13 cellular contexts compared by ENCODE assay signal in the genomic region with DNA sequence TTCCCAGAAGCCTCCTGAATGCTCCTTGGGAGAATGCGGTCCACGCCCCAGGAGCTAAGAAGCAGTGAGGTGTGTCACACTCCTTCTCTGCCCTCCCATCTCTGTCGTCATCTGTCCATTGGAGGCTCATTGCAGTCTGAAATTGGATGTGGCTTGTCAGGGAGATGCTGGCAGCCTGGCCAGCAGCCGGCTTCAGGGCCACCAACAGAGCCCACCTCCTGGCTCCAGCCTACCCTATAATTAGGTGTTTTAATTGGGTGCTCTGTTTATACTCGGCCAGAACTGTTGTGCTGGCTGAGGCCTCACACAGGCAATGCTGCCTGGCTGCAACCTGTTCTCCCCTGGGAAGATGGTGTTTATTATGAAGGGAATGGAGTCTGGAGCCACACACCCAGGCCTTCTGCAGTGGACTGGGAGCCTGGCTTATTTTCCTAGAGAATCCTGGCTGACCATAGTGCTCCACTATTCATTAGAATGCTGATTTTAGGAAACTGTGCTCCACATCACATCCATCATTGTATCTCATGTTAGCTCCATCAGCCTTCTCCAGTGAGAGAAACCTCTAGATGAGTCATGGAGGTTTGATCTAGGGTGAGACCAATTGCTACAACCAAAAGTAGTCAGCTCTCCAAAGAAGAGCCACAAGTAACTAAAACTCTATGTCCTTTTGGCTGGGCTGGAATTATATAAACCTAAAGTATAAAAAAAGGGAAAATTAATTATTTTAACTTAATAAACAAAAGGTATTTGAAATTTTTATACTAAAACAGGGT.
A peak's percentile ranks its signal among the peaks of the same experiment; 100 is the strongest.
DNase-seq lines count a peak whose midpoint lies in the region; ATAC-seq and TF ChIP-seq lines count a peak whose summit lies in the region.
"Had no signal": no experiment of that assay in that cellular context is flagged by ENCODE, and none has a peak within 500 bp of the region (broad histone marks: within the 10 kb centered on the region; RNA-seq: fewer than 3 reads in every experiment).

No MANE protein-coding gene starts in this region.

- TF ChIP-seq CTCF in astrocyte of the spinal cord (IDR thresholded peaks at IDR 0.05; ENCODE audit: low read depth, low read length) (no peak), sigmoid colon (IDR thresholded peaks at IDR 0.05) (no peak)

- TF ChIP-seq POLR2A in sigmoid colon (IDR thresholded peaks at IDR 0.05): no peak

- no peaks in the 10 kb centered on the region for H3K27me3 ChIP-seq in sigmoid colon
- H3K27me3 ChIP-seq in naive thymus-derived CD4-positive, alpha-beta T cell (ENCODE audit: control insufficient read depth in 2 of 2, insufficient read depth in 2 of 2, low read length in 2 of 2): no peaks in the 10 kb centered on the region
- H3K27me3 ChIP-seq: upper lobe of left lung had no signal

- H3K9me3 Mint-ChIP-seq in naive thymus-derived CD4-positive, alpha-beta T cell: peaks cover 0 to 2% (median 0%) of the 10 kb centered on the region in 11 donors

- in situ Hi-C loops in astrocyte of the spinal cord (cut with HindIII; ENCODE audit: low sequenced_read_pairs): no loop called here

- peak; percentile 3 for DNase-seq in NCI-H748 (lab: John Stamatoyannopoulos, UW; ENCODE audit: unreplicated experiment)
- DNase-seq in NCI-H748 treated with DMSO at 0.1 percent for 48 hours (lab: John Stamatoyannopoulos, UW): no peak
- peak; percentile 98 for DNase-seq in NCI-H1105 treated with DMSO at 0.1 percent for 48 hours (lab: John Stamatoyannopoulos, UW)
- peak; percentile 69 for DNase-seq in astrocyte of the spinal cord (ENCODE audit: low read depth, low spot score)
- peak; percentile 21 for DNase-seq in sigmoid colon
- DNase-seq in naive thymus-derived CD4-positive, alpha-beta T cell: no peak
- DNase-seq: head of caudate nucleus, NCI-H1436 treated with DMSO at 0.1 percent for 48 hours had no signal

- no peak overlapping the region for H3K4me3 Mint-ChIP-seq in naive thymus-derived CD4-positive, alpha-beta T cell

- H3K36me3 ChIP-seq in sigmoid colon: no peaks in the 10 kb centered on the region
- H3K36me3 ChIP-seq in naive thymus-derived CD4-positive, alpha-beta T cell (ENCODE audit: control insufficient read depth in 2 of 3, insufficient read depth in 3 of 3, low read length in 3 of 3): no peaks in the 10 kb centered on the region
- H3K36me3 ChIP-seq: upper lobe of left lung had no signal

- H3K4me1 Mint-ChIP-seq in naive thymus-derived CD4-positive, alpha-beta T cell: peaks cover 14 to 70% (median 54%) of the 10 kb centered on the region in 7 donors

- no peaks in the 10 kb centered on the region for H3K9me3 ChIP-seq in sigmoid colon
- no peaks in the 10 kb centered on the region for H3K9me3 ChIP-seq in naive thymus-derived CD4-positive, alpha-beta T cell (ENCODE audit: control insufficient read depth in 2 of 3, low read length in 3 of 3)
- H3K9me3 ChIP-seq: upper lobe of left lung had no signal

- TF ChIP-seq EP300 in sigmoid colon (IDR thresholded peaks at IDR 0.05): no peak

- H3K27ac ChIP-seq in sigmoid colon: no peak overlapping the region
- H3K27ac ChIP-seq in naive thymus-derived CD4-positive, alpha-beta T cell (ENCODE audit: low read depth, low read length): no peak overlapping the region
- H3K27ac ChIP-seq: RWPE1, upper lobe of left lung, VCaP had no signal

- peaks cover 0 to 13% (median 0%) of the 10 kb centered on the region in 5 donors for H3K27me3 Mint-ChIP-seq in naive thymus-derived CD4-positive, alpha-beta T cell

- whole genome bisulfite sequencing in sigmoid colon, 2 donors: 67 to 75% methylated on average over 5 of the region's 5 CpGs

- CTCF ChIA-PET in naive thymus-derived CD4-positive, alpha-beta T cell (lab: Charles Lee): interaction anchor here (0.8 to 8.7 kb wide), 8 partner anchors 19 to 123 kb away, joined by 3 to 88 read pairs (median 3); no protein-coding TSS in a partner anchor

- peaks cover 0 to 29% (median 13%) of the 10 kb centered on the region in 4 donors for H3K4me1 ChIP-seq in sigmoid colon
- peaks cover 36 to 38% of the 10 kb centered on the region in 2 donors for H3K4me1 ChIP-seq in naive thymus-derived CD4-positive, alpha-beta T cell (ENCODE audit: control insufficient read depth in 2 of 2, insufficient read depth in 2 of 2, low read length in 2 of 2)

- POLR2A ChIA-PET in naive thymus-derived CD4-positive, alpha-beta T cell (lab: Charles Lee): interaction anchor here (1.1 to 10.9 kb wide), 3 partner anchors 54 to 121 kb away, joined by 3 to 99 read pairs (median 5); a partner anchor contains a TSS

- H3K27ac Mint-ChIP-seq in naive thymus-derived CD4-positive, alpha-beta T cell: peak overlapping the region in 3 of 9 donors; percentile 36 to 87 (median 46)

- no peak overlapping the region for H3K4me3 ChIP-seq in astrocyte of the spinal cord (ENCODE audit: low read depth, low read length)
- H3K4me3 ChIP-seq in sigmoid colon: no peak overlapping the region
- no peak overlapping the region for H3K4me3 ChIP-seq in naive thymus-derived CD4-positive, alpha-beta T cell (ENCODE audit: low read length)
- H3K4me3 ChIP-seq: upper lobe of left lung had no signal

- intact Hi-C loops in sigmoid colon (cut with DNase I): no loop called here
- intact Hi-C loops in naive thymus-derived CD4-positive, alpha-beta T cell (cut with micrococcal nuclease): no loop called here

- no peak for ATAC-seq in GM18909 (IDR thresholded peaks at IDR 0.05; ENCODE audit: poor library complexity, unreplicated experiment)
- ATAC-seq in naive thymus-derived CD4-positive, alpha-beta T cell: no peak
- ATAC-seq in HG03432 (IDR thresholded peaks at IDR 0.05; ENCODE audit: unreplicated experiment): no peak

- peaks cover 0 to 6% (median 0%) of the 10 kb centered on the region in 5 donors for H3K36me3 Mint-ChIP-seq in naive thymus-derived CD4-positive, alpha-beta T cell

Comparison
In these comparisons a context has a peak if more than half of its experiments do, and no peak if none do; other contexts are left out.
1. DNase-seq: peak in NCI-H748 (single experiment), NCI-H1105 treated with DMSO at 0.1 percent for 48 hours (single experiment), astrocyte of the spinal cord (single experiment) and sigmoid colon (single experiment); none in NCI-H748 treated with DMSO at 0.1 percent for 48 hours (single experiment) and naive thymus-derived CD4-positive, alpha-beta T cell (0 of 9).